1 cellular context compared by ENCODE assay signal in genomic region chr19:44596428-44597130, GRCh38.
TF ChIP-seq lines count a peak whose summit lies in the region.

No MANE protein-coding gene starts in this region.

TF ChIP-seq in HepG2, 621 proteins besides CTCF, POLR2A, EP300 and RAD21 (continued from another document and continues in another):
- no peak for TF ChIP-seq GLMP (CRISPR knock-in tag; IDR thresholded peaks at IDR 0.05; ENCODE audit: borderline replicate concordance)
- no peak for TF ChIP-seq CENPBD1 (CRISPR knock-in tag; IDR thresholded peaks at IDR 0.05; ENCODE audit: borderline replicate concordance, low read depth)
- TF ChIP-seq TFE3 (CRISPR knock-in tag; IDR thresholded peaks at IDR 0.05) = no peak
- no peak for TF ChIP-seq ZNF34 (CRISPR knock-in tag; IDR thresholded peaks at IDR 0.05; ENCODE audit: borderline replicate concordance)
- no peak for TF ChIP-seq HOMEZ (CRISPR knock-in tag; IDR thresholded peaks at IDR 0.05; ENCODE audit: low read depth)
- peak; percentile 90; the same call in 1 of the 2 replicates for TF ChIP-seq ZNF792 (CRISPR knock-in tag; IDR thresholded peaks at IDR 0.05)
- TF ChIP-seq SP140L (CRISPR knock-in tag; IDR thresholded peaks at IDR 0.05; ENCODE audit: borderline replicate concordance) = no peak
- no peak for TF ChIP-seq FOXO4 (CRISPR knock-in tag; conservative IDR thresholded peaks at IDR 0.05)
- TF ChIP-seq MEF2D (CRISPR knock-in tag; IDR thresholded peaks at IDR 0.05) = peak; percentile 49; the same call in 1 of the 2 replicates
- TF ChIP-seq HIVEP1 (CRISPR knock-in tag; IDR thresholded peaks at IDR 0.05) = no peak
- no peak for TF ChIP-seq ONECUT2 (CRISPR knock-in tag; IDR thresholded peaks at IDR 0.05)
- TF ChIP-seq GPBP1L1 (CRISPR knock-in tag; IDR thresholded peaks at IDR 0.05) = no peak
- TF ChIP-seq HBP1 (CRISPR knock-in tag; IDR thresholded peaks at IDR 0.05; ENCODE audit: low read depth) = no peak
- TF ChIP-seq HNF4G (IDR thresholded peaks at IDR 0.05; ENCODE audit: borderline replicate concordance, low read depth, low read length) = peak; percentile 86
- TF ChIP-seq HNF4G (CRISPR knock-in tag; IDR thresholded peaks at IDR 0.05; ENCODE audit: borderline replicate concordance, low read depth) = no peak
- TF ChIP-seq PCBP2 (optimal IDR thresholded peaks at IDR 0.05; ENCODE audit: low read depth, low read length, poor library complexity, severe bottlenecking) = no peak
- no peak for TF ChIP-seq SMARCE1 (IDR thresholded peaks at IDR 0.05; ENCODE audit: borderline replicate concordance)
- no peak for TF ChIP-seq ZNF639 (CRISPR knock-in tag; conservative IDR thresholded peaks at IDR 0.05)
- 0 out of 2 replicates have a peak, but pooled peaks have one; percentile 41 for TF ChIP-seq NCOR1 (IDR thresholded peaks at IDR 0.05; ENCODE audit: borderline replicate concordance, low read length)
- TF ChIP-seq HNRNPH1 (optimal IDR thresholded peaks at IDR 0.05; ENCODE audit: low read depth, low read length) = no peak
- no peak for TF ChIP-seq ZNF747 (CRISPR knock-in tag; IDR thresholded peaks at IDR 0.05; ENCODE audit: borderline replicate concordance)
- no peak for TF ChIP-seq TFDP1 (CRISPR knock-in tag; IDR thresholded peaks at IDR 0.05; ENCODE audit: borderline replicate concordance)
- no peak for TF ChIP-seq ZFP91 (CRISPR knock-in tag; IDR thresholded peaks at IDR 0.05; ENCODE audit: borderline replicate concordance)
- no peak for TF ChIP-seq KDM1A (CRISPR knock-in tag; IDR thresholded peaks at IDR 0.05)
- TF ChIP-seq MYC (CRISPR knock-in tag; IDR thresholded peaks at IDR 0.05; ENCODE audit: borderline replicate concordance) = no peak
- no peak for TF ChIP-seq GPN1 (CRISPR knock-in tag; IDR thresholded peaks at IDR 0.05; ENCODE audit: borderline replicate concordance)
- no peak for TF ChIP-seq GTF3A (CRISPR knock-in tag; conservative IDR thresholded peaks at IDR 0.05)
- TF ChIP-seq ZNF891 (CRISPR knock-in tag; IDR thresholded peaks at IDR 0.05) = no peak
- TF ChIP-seq DRAP1 (CRISPR knock-in tag; IDR thresholded peaks at IDR 0.05) = no peak
- no peak for TF ChIP-seq NR3C1 (CRISPR knock-in tag; IDR thresholded peaks at IDR 0.05)
- TF ChIP-seq ZNF33B (CRISPR knock-in tag; IDR thresholded peaks at IDR 0.05) = no peak
- no peak for TF ChIP-seq LBX2 (CRISPR knock-in tag; IDR thresholded peaks at IDR 0.05; ENCODE audit: borderline replicate concordance)
- TF ChIP-seq MTF1 (CRISPR knock-in tag; IDR thresholded peaks at IDR 0.05) = no peak
- TF ChIP-seq LRRFIP1 (CRISPR knock-in tag; conservative IDR thresholded peaks at IDR 0.05) = no peak
- TF ChIP-seq HNF4A (CRISPR knock-in tag; IDR thresholded peaks at IDR 0.05) = peak; percentile 76
- TF ChIP-seq POGZ (CRISPR knock-in tag; IDR thresholded peaks at IDR 0.05) = 0 out of 2 replicates have a peak, but pooled peaks have one; percentile 14
- TF ChIP-seq PRDM10 (CRISPR knock-in tag; IDR thresholded peaks at IDR 0.05; ENCODE audit: low read depth) = no peak
- TF ChIP-seq SSRP1 (CRISPR knock-in tag; IDR thresholded peaks at IDR 0.05) = no peak
